ENCODE assay signal across 16 cellular contexts in genomic region chr1:198700396-198700795, GRCh38.
DNase-seq lines count a peak whose midpoint lies in the region; ATAC-seq lines count a peak whose summit lies in the region.
"Had no signal": no experiment of that assay in that cellular context is flagged by ENCODE, and none has a peak within 500 bp of the region (broad histone marks: within the 10 kb centered on the region; RNA-seq: fewer than 3 reads in every experiment).

No MANE protein-coding gene starts in this region.

- no peaks in the 10 kb centered on the region for H3K9me3 Mint-ChIP-seq in CD8-positive, alpha-beta memory T cell
- H3K9me3 Mint-ChIP-seq in activated naive CD4-positive, alpha-beta T cell treated with anti-CD3 and anti-CD28 coated beads, Interleukin-2, amount 50 U/mL, for 72 hours = no peaks in the 10 kb centered on the region
- no peaks in the 10 kb centered on the region for H3K9me3 Mint-ChIP-seq in naive thymus-derived CD4-positive, alpha-beta T cell
- H3K9me3 Mint-ChIP-seq: neural crest cell had no signal

- POLR2A ChIA-PET in CD8-positive, alpha-beta memory T cell (lab: Charles Lee) = interaction anchor here (0.6 to 1.5 kb wide), 2 partner anchors 177 to 925 kb away, joined by 3 read pairs; partner anchors contain the start of gene DENND1B
- POLR2A ChIA-PET in naive thymus-derived CD4-positive, alpha-beta T cell (lab: Charles Lee) = interaction anchor here (0.9 to 1.2 kb wide), 3 partner anchors 9 to 75 kb away, joined by 3 to 4 read pairs (median 3); no protein-coding TSS in a partner anchor

- peaks cover 39 to 88% (median 51%) of the 10 kb centered on the region in 3 donors for H3K36me3 Mint-ChIP-seq in CD8-positive, alpha-beta memory T cell
- H3K36me3 Mint-ChIP-seq in activated naive CD4-positive, alpha-beta T cell treated with anti-CD3 and anti-CD28 coated beads, Interleukin-2, amount 50 U/mL, for 72 hours = peaks cover 52 to 78% of the 10 kb centered on the region in 2 donors
- peaks cover 43 to 81% (median 74%) of the 10 kb centered on the region in 5 donors for H3K36me3 Mint-ChIP-seq in naive thymus-derived CD4-positive, alpha-beta T cell

- no peak for ATAC-seq in activated naive CD4-positive, alpha-beta T cell treated with anti-CD3 and anti-CD28 coated beads, Interleukin-2, amount 50 U/mL, for 72 hours
- ATAC-seq in naive thymus-derived CD4-positive, alpha-beta T cell = no peak

- peaks cover 70% of the 10 kb centered on the region for H3K36me3 ChIP-seq in CD8-positive, alpha-beta memory T cell (ENCODE audit: insufficient read depth, low read length)
- H3K36me3 ChIP-seq in HUES48 (ENCODE audit: control insufficient read depth, insufficient read depth, low read length) = no peaks in the 10 kb centered on the region
- H3K36me3 ChIP-seq in naive thymus-derived CD4-positive, alpha-beta T cell (ENCODE audit: control insufficient read depth in 2 of 3, insufficient read depth in 3 of 3, low read length in 3 of 3) = peaks cover 42 to 77% (median 59%) of the 10 kb centered on the region in 3 experiments

- H3K9ac ChIP-seq in HUES48 (ENCODE audit: low read depth, low read length) = no peak overlapping the region

- H3K4me3 Mint-ChIP-seq in CD8-positive, alpha-beta memory T cell = peak overlapping the region in 6 of 7 donors; percentile 2 to 46 (median 40)
- H3K4me3 Mint-ChIP-seq in naive thymus-derived CD4-positive, alpha-beta T cell = peak overlapping the region in 7 of 10 donors; percentile 5 to 68 (median 37)
- H3K4me3 Mint-ChIP-seq: neural crest cell had no signal

- H3K4me3 ChIP-seq in CD8-positive, alpha-beta memory T cell (ENCODE audit: low read length) = no peak overlapping the region
- H3K4me3 ChIP-seq in HUES48 (ENCODE audit: low read depth, low read length) = peak overlapping the region; percentile 16; the same call in 1 of the 2 replicates
- no peak overlapping the region for H3K4me3 ChIP-seq in naive thymus-derived CD4-positive, alpha-beta T cell (ENCODE audit: low read length)
- H3K4me3 ChIP-seq: testis had no signal

- H3K9me3 ChIP-seq in CD8-positive, alpha-beta memory T cell (ENCODE audit: low read length) = no peaks in the 10 kb centered on the region
- no peaks in the 10 kb centered on the region for H3K9me3 ChIP-seq in HUES48 (ENCODE audit: control insufficient read depth, insufficient read depth, low read length)
- no peaks in the 10 kb centered on the region for H3K9me3 ChIP-seq in naive thymus-derived CD4-positive, alpha-beta T cell (ENCODE audit: control insufficient read depth in 2 of 3, low read length in 3 of 3)
- H3K9me3 ChIP-seq: testis had no signal

- H3K27ac Mint-ChIP-seq in CD8-positive, alpha-beta memory T cell = peak overlapping the region; percentile 25 to 97 (median 80)
- H3K27ac Mint-ChIP-seq in activated naive CD4-positive, alpha-beta T cell treated with anti-CD3 and anti-CD28 coated beads, Interleukin-2, amount 50 U/mL, for 72 hours = peak overlapping the region; percentile 75 to 83
- H3K27ac Mint-ChIP-seq in naive thymus-derived CD4-positive, alpha-beta T cell = peak overlapping the region; percentile 69 to 93 (median 84)

- H3K27me3 Mint-ChIP-seq in CD8-positive, alpha-beta memory T cell = no peaks in the 10 kb centered on the region
- H3K27me3 Mint-ChIP-seq in naive thymus-derived CD4-positive, alpha-beta T cell = no peaks in the 10 kb centered on the region

- no peak overlapping the region for H3K27ac ChIP-seq in CD8-positive, alpha-beta memory T cell (ENCODE audit: low read depth, low read length)
- H3K27ac ChIP-seq in HUES48 (ENCODE audit: low read depth, low read length) = no peak overlapping the region
- no peak overlapping the region for H3K27ac ChIP-seq in naive thymus-derived CD4-positive, alpha-beta T cell (ENCODE audit: low read depth, low read length)
- H3K27ac ChIP-seq: testis had no signal

- no peak for DNase-seq in CD8-positive, alpha-beta memory T cell
- DNase-seq in activated naive CD4-positive, alpha-beta T cell treated with anti-CD3 and anti-CD28 coated beads, Interleukin-2, amount 50 U/mL, for 72 hours (ENCODE audit: low spot score in 2 of 2) = no peak
- DNase-seq in naive thymus-derived CD4-positive, alpha-beta T cell = no peak
- DNase-seq in occipital lobe (lab: John Stamatoyannopoulos, UW) = no peak
- no peak for DNase-seq in dermis blood vessel endothelial cell
- no peak for DNase-seq in NCI-H1417 treated with DMSO at 0.1 percent for 48 hours (lab: John Stamatoyannopoulos, UW)
- DNase-seq in anterior cingulate cortex (lab: John Stamatoyannopoulos, UW) = no peak
- DNase-seq: activated T-cell treated with anti-CD3 and anti-CD28 coated beads, Interleukin-2, amount 50 U/mL, for 1 hour; glutamatergic neuron; H7; NCI-H2081; NK-92 treated with Interleukin-12 subunit alpha and Interleukin-12 subunit beta, amount 100 ng/mL, for 24 hours; Right ventricle myocardium superior; testis had no signal

- H3K4me1 ChIP-seq in CD8-positive, alpha-beta memory T cell (ENCODE audit: insufficient read depth, low read length) = peaks cover 76% of the 10 kb centered on the region
- peaks cover 43% of the 10 kb centered on the region for H3K4me1 ChIP-seq in HUES48 (ENCODE audit: control insufficient read depth, insufficient read depth, low read length)
- peaks cover 43 to 52% of the 10 kb centered on the region in 2 donors for H3K4me1 ChIP-seq in naive thymus-derived CD4-positive, alpha-beta T cell (ENCODE audit: control insufficient read depth in 2 of 2, insufficient read depth in 2 of 2, low read length in 2 of 2)
- H3K4me1 ChIP-seq: testis had no signal

- CTCF ChIA-PET in CD8-positive, alpha-beta memory T cell (lab: Charles Lee) = interaction anchor here (1.2 to 3.6 kb wide), 5 partner anchors 12 to 92 kb away, joined by 3 to 16 read pairs (median 3); no protein-coding TSS in a partner anchor
- CTCF ChIA-PET in naive thymus-derived CD4-positive, alpha-beta T cell (lab: Charles Lee) = interaction anchor here (1.2 to 2.8 kb wide), 4 partner anchors 55 to 187 kb away, joined by 3 to 9 read pairs (median 6); no protein-coding TSS in a partner anchor

- peaks cover 82 to 94% (median 94%) of the 10 kb centered on the region in 3 donors for H3K4me1 Mint-ChIP-seq in CD8-positive, alpha-beta memory T cell
- peaks cover 50 to 97% (median 88%) of the 10 kb centered on the region in 7 donors for H3K4me1 Mint-ChIP-seq in naive thymus-derived CD4-positive, alpha-beta T cell

- no peaks in the 10 kb centered on the region for H3K27me3 ChIP-seq in CD8-positive, alpha-beta memory T cell (ENCODE audit: insufficient read depth, low read length, poor library complexity, severe bottlenecking)
- no peaks in the 10 kb centered on the region for H3K27me3 ChIP-seq in HUES48 (ENCODE audit: control insufficient read depth, insufficient read depth, low read length)
- no peaks in the 10 kb centered on the region for H3K27me3 ChIP-seq in naive thymus-derived CD4-positive, alpha-beta T cell (ENCODE audit: control insufficient read depth in 2 of 2, insufficient read depth in 2 of 2, low read length in 2 of 2)
- H3K27me3 ChIP-seq: testis had no signal

- intact Hi-C loops in naive thymus-derived CD4-positive, alpha-beta T cell (cut with micrococcal nuclease) = no loop called here
